In genomic region chr22:50170453-50171318, GRCh38 we compare ENCODE assay signal across 8 cellular contexts. TPM values are rescaled to one million over a fixed set of nuclear protein-coding genes. Genes with fewer than 3 reads are reported as not detected.
A peak's percentile ranks its signal among the peaks of the same experiment; 100 is the strongest.
DNase-seq lines count a peak whose midpoint lies in the region; ATAC-seq and TF ChIP-seq lines count a peak whose summit lies in the region.

Gene PANX2, plus strand, starts transcription at chr22:50170731. Its CDS starts 0 bp downstream, at chr22:50170731.

- H3K9ac ChIP-seq in HUES48 (ENCODE audit: low read depth, low read length), result no peak within 1 kb of the TSS

- DNase-seq in AG10803 (ENCODE audit: low read depth), result no peak
- DNase-seq in chondrocyte (ENCODE audit: low spot score), result no peak
- DNase-seq in nephron progenitor cell, result peak; percentile 64
- DNase-seq in amygdala (lab: John Stamatoyannopoulos, UW), result no peak

- H3K4me1 Mint-ChIP-seq in chondrocyte (ENCODE audit: low read depth), result peaks cover 7% of the 10 kb centered on the region
- H3K4me1 Mint-ChIP-seq in nephron progenitor cell, result peaks cover 8% of the 10 kb centered on the region

- no peaks in the 10 kb centered on the region for H3K36me3 ChIP-seq in HUES48 (ENCODE audit: control insufficient read depth, insufficient read depth, low read length)

- peak within 1 kb of the TSS; percentile 68 for H3K4me3 Mint-ChIP-seq in chondrocyte (ENCODE audit: unreplicated experiment)
- peak within 1 kb of the TSS; percentile 86 for H3K4me3 Mint-ChIP-seq in nephron progenitor cell

- no peaks in the 10 kb centered on the region for H3K4me1 ChIP-seq in HUES48 (ENCODE audit: control insufficient read depth, insufficient read depth, low read length)

- H3K27ac Mint-ChIP-seq in chondrocyte (ENCODE audit: unreplicated experiment), result no peak within 1 kb of the TSS
- H3K27ac Mint-ChIP-seq in nephron progenitor cell, result no peak within 1 kb of the TSS

- H3K27me3 Mint-ChIP-seq in chondrocyte (ENCODE audit: low read depth) (peaks cover 6% of the 10 kb centered on the region), nephron progenitor cell (ENCODE audit: low read depth, poor library complexity) (peaks cover 62% of the 10 kb centered on the region)

- H3K9me3 Mint-ChIP-seq in chondrocyte (ENCODE audit: low read depth) (no peaks in the 10 kb centered on the region), nephron progenitor cell (peaks cover 4% of the 10 kb centered on the region)

- TF ChIP-seq CTCF in AG10803 (conservative IDR thresholded peaks at IDR 0.05; ENCODE audit: low read length) (no peak), chondrocyte (IDR thresholded peaks at IDR 0.05) (no peak), nephron progenitor cell (IDR thresholded peaks at IDR 0.05) (no peak)

- no peak for ATAC-seq in HG03280 (IDR thresholded peaks at IDR 0.05; ENCODE audit: unreplicated experiment)
- ATAC-seq in GM18519 (IDR thresholded peaks at IDR 0.05; ENCODE audit: low FRiP score, unreplicated experiment), result no peak
- ATAC-seq in GM19328 (IDR thresholded peaks at IDR 0.05; ENCODE audit: unreplicated experiment), result no peak

- H3K4me3 ChIP-seq in AG10803 (ENCODE audit: low read length) (peak within 1 kb of the TSS; percentile 35), HUES48 (ENCODE audit: low read depth, low read length) (peak within 1 kb of the TSS; percentile 70)

- H3K9me3 ChIP-seq in HUES48 (ENCODE audit: control insufficient read depth, insufficient read depth, low read length), result no peaks in the 10 kb centered on the region

- no peak within 1 kb of the TSS for H3K27ac ChIP-seq in HUES48 (ENCODE audit: low read depth, low read length)

- H3K27me3 ChIP-seq in HUES48 (ENCODE audit: control insufficient read depth, insufficient read depth, low read length), result peaks cover 21% of the 10 kb centered on the region

- H3K36me3 Mint-ChIP-seq in chondrocyte (ENCODE audit: low read depth), result no peaks in the 10 kb centered on the region
- H3K36me3 Mint-ChIP-seq in nephron progenitor cell (ENCODE audit: low read depth), result no peaks in the 10 kb centered on the region

RNA-seq across cellular contexts. Expression of gene PANX2, which starts in this region (rescaled TPM):
- total RNA-seq in chondrocyte, result 3.0 to 6.1 TPM (median 3.3 TPM) in 3 replicates
